Comparison of ENCODE assay signal across 8 cellular contexts in the genomic region with DNA sequence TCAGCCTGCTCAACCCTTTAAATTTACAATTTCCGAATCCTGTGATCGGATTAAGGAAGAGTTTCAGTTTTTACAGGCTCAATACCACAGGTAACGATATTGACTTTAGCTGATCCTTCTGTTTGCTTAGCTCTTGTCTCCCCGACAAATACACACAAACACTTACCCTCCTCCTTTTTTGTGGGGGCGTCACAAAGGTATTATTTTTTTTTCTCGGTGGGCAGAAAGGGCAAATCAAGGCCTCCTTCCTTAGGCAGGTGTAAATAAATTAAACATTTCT.
DNase-seq lines count a peak whose midpoint lies in the region; ATAC-seq lines count a peak whose summit lies in the region.

No MANE protein-coding gene starts in this region.

- peaks cover 38% of the 10 kb centered on the region for H3K36me3 Mint-ChIP-seq in T-helper 2 cell treated with Interferon-gamma antibody and Interleukin-4, amounts not matched to agents 5 μg/mL and 100 μg/mL, for 36 hours (ENCODE audit: low read depth)
- peaks cover 22% of the 10 kb centered on the region for H3K36me3 Mint-ChIP-seq in stimulated activated memory B cell treated with anti-CD40 and anti-IgM and Interleukin-4, amounts not matched to agents 10 μg/mL and 1 μg/mL and 100 μg/mL, for 72 hours

- H3K27ac Mint-ChIP-seq in T-helper 2 cell treated with Interferon-gamma antibody and Interleukin-4, amounts not matched to agents 5 μg/mL and 100 μg/mL, for 36 hours, result peak overlapping the region; percentile 92
- no peak overlapping the region for H3K27ac Mint-ChIP-seq in stimulated activated memory B cell treated with anti-CD40 and anti-IgM and Interleukin-4, amounts not matched to agents 10 μg/mL and 1 μg/mL and 100 μg/mL, for 72 hours

- no peaks in the 10 kb centered on the region for H3K9me3 Mint-ChIP-seq in T-helper 2 cell treated with Interferon-gamma antibody and Interleukin-4, amounts not matched to agents 5 μg/mL and 100 μg/mL, for 36 hours
- H3K9me3 Mint-ChIP-seq in stimulated activated memory B cell treated with anti-CD40 and anti-IgM and Interleukin-4, amounts not matched to agents 10 μg/mL and 1 μg/mL and 100 μg/mL, for 72 hours, result no peaks in the 10 kb centered on the region

- DNase-seq in NCI-H1417 (lab: John Stamatoyannopoulos, UW) (peak in 2 of 3 experiments; percentile 34 to 72), NCI-H1417 treated with DMSO at 0.1 percent for 48 hours (lab: John Stamatoyannopoulos, UW) (no peak), kidney glomerular epithelial cell (lab: John Stamatoyannopoulos, UW) (no peak), NCI-H1694 treated with DMSO at 0.1 percent for 48 hours (lab: John Stamatoyannopoulos, UW) (no peak), NCI-H1930 (lab: John Stamatoyannopoulos, UW) (no peak)
- DNase-seq in T-helper 2 cell treated with Interferon-gamma antibody and Interleukin-4, amounts not matched to agents 5 μg/mL and 100 μg/mL, for 36 hours (ENCODE audit: low spot score), result no peak

- ATAC-seq in stimulated activated memory B cell treated with anti-CD40 and anti-IgM and Interleukin-4, amounts not matched to agents 10 μg/mL and 1 μg/mL and 100 μg/mL, for 72 hours, result no peak

- peak overlapping the region; percentile 52 for H3K4me3 ChIP-seq in iPS-11a (ENCODE audit: low read depth, low read length)

- H3K27me3 Mint-ChIP-seq in T-helper 2 cell treated with Interferon-gamma antibody and Interleukin-4, amounts not matched to agents 5 μg/mL and 100 μg/mL, for 36 hours (ENCODE audit: low read depth), result no peaks in the 10 kb centered on the region
- H3K27me3 Mint-ChIP-seq in stimulated activated memory B cell treated with anti-CD40 and anti-IgM and Interleukin-4, amounts not matched to agents 10 μg/mL and 1 μg/mL and 100 μg/mL, for 72 hours, result no peaks in the 10 kb centered on the region

- H3K4me1 Mint-ChIP-seq in T-helper 2 cell treated with Interferon-gamma antibody and Interleukin-4, amounts not matched to agents 5 μg/mL and 100 μg/mL, for 36 hours (ENCODE audit: low read depth), result peaks cover 47% of the 10 kb centered on the region
- peaks cover 58% of the 10 kb centered on the region for H3K4me1 Mint-ChIP-seq in stimulated activated memory B cell treated with anti-CD40 and anti-IgM and Interleukin-4, amounts not matched to agents 10 μg/mL and 1 μg/mL and 100 μg/mL, for 72 hours

- H3K4me3 Mint-ChIP-seq in T-helper 2 cell treated with Interferon-gamma antibody and Interleukin-4, amounts not matched to agents 5 μg/mL and 100 μg/mL, for 36 hours, result peak overlapping the region; percentile 89
- H3K4me3 Mint-ChIP-seq in stimulated activated memory B cell treated with anti-CD40 and anti-IgM and Interleukin-4, amounts not matched to agents 10 μg/mL and 1 μg/mL and 100 μg/mL, for 72 hours, result peak overlapping the region; percentile 89

Comparison
In these comparisons a context has a peak if more than half of its experiments do, and no peak if none do; other contexts are left out.
1. DNase-seq: peak in NCI-H1417 (2 of 3); none in NCI-H1417 treated with DMSO at 0.1 percent for 48 hours (single experiment), T-helper 2 cell treated with Interferon-gamma antibody and Interleukin-4, amounts not matched to agents 5 μg/mL and 100 μg/mL, for 36 hours (single experiment), kidney glomerular epithelial cell (single experiment), NCI-H1694 treated with DMSO at 0.1 percent for 48 hours (single experiment) and NCI-H1930 (0 of 2).